27 cellular contexts compared by ENCODE assay signal in genomic region chr20:55200317-55200716, GRCh38.
"Had no signal": no experiment of that assay in that cellular context is flagged by ENCODE, and none has a peak within 500 bp of the region (broad histone marks: within the 10 kb centered on the region; RNA-seq: fewer than 3 reads in every experiment).

No MANE protein-coding gene starts in this region.

- H3K4me1 ChIP-seq: Peyer's patch had no signal

- H3K27ac Mint-ChIP-seq: activated CD4-positive, alpha-beta memory T cell treated with anti-CD3 and anti-CD28 coated beads, Interleukin-2, amount 10 ng/mL, durations not matched to agents 7 days and 5 days; activated CD4-positive, alpha-beta T cell treated with anti-CD3 and anti-CD28 coated beads for 36 hours; activated naive CD4-positive, alpha-beta T cell treated with anti-CD3 and anti-CD28 coated beads for 36 hours; activated naive CD8-positive, alpha-beta T cell; activated T-helper 17 cell treated with anti-CD3 and anti-CD28 coated beads, Interleukin-2, amount 50 U/mL, for 72 hours; brain had no signal

- H3K27me3 ChIP-seq: cardiac muscle cell, Peyer's patch had no signal

- H3K4me1 Mint-ChIP-seq: activated CD4-positive, alpha-beta memory T cell treated with anti-CD3 and anti-CD28 coated beads, Interleukin-2, amount 10 ng/mL, durations not matched to agents 7 days and 5 days; activated CD4-positive, alpha-beta T cell treated with anti-CD3 and anti-CD28 coated beads for 36 hours; activated T-helper 17 cell treated with anti-CD3 and anti-CD28 coated beads, Interleukin-2, amount 50 U/mL, for 72 hours; brain had no signal

- H3K27ac ChIP-seq: cardiac muscle cell, Peyer's patch, VCaP had no signal

- H3K4me3 ChIP-seq: cardiac muscle cell, Peyer's patch had no signal

- FAIRE-seq: astrocyte had no signal

- H3K9me3 ChIP-seq: Peyer's patch had no signal

- H3K36me3 Mint-ChIP-seq: activated naive CD8-positive, alpha-beta T cell; brain had no signal

- H3K27me3 Mint-ChIP-seq: activated CD4-positive, alpha-beta memory T cell treated with anti-CD3 and anti-CD28 coated beads, Interleukin-2, amount 10 ng/mL, durations not matched to agents 7 days and 5 days; activated CD4-positive, alpha-beta T cell treated with anti-CD3 and anti-CD28 coated beads for 36 hours; activated naive CD8-positive, alpha-beta T cell; activated T-helper 17 cell treated with anti-CD3 and anti-CD28 coated beads, Interleukin-2, amount 50 U/mL, for 72 hours had no signal

- H3K36me3 ChIP-seq: cardiac muscle cell, Peyer's patch had no signal

- H3K4me3 Mint-ChIP-seq: activated CD4-positive, alpha-beta memory T cell treated with anti-CD3 and anti-CD28 coated beads, Interleukin-2, amount 10 ng/mL, durations not matched to agents 7 days and 5 days; activated CD4-positive, alpha-beta T cell treated with anti-CD3 and anti-CD28 coated beads for 36 hours; activated naive CD4-positive, alpha-beta T cell treated with anti-CD3 and anti-CD28 coated beads for 36 hours; activated naive CD8-positive, alpha-beta T cell; activated T-helper 17 cell treated with anti-CD3 and anti-CD28 coated beads, Interleukin-2, amount 50 U/mL, for 72 hours; brain had no signal

- DNase-seq: activated CD4-positive, alpha-beta memory T cell treated with anti-CD3 and anti-CD28 coated beads, Interleukin-2, amount 10 ng/mL, durations not matched to agents 7 days and 5 days; activated CD4-positive, alpha-beta T cell treated with anti-CD3 and anti-CD28 coated beads for 36 hours; activated CD4-positive, alpha-beta T cell treated with anti-CD3 and anti-CD28 coated beads, Interleukin-2, amount 50 U/mL, for 1 hour; activated gamma-delta T cell; activated naive CD4-positive, alpha-beta T cell treated with anti-CD3 and anti-CD28 coated beads for 36 hours; activated T-cell treated with anti-CD3 and anti-CD28 coated beads for 4 hours; activated T-cell treated with anti-CD3 and anti-CD28 coated beads, Interleukin-2, amount 50 U/mL, for 48 hours; amygdala; IMR-90; Kasumi-1; KBM-7; NCI-H1092; NCI-H1417; NCI-H1930; NCI-H2171; NCI-H2227 treated with DMSO at 0.1 percent for 48 hours; NCI-H446 treated with DMSO at 0.1 percent for 48 hours; NCI-H526; NCI-H774; Peyer's patch; SHP77 treated with DMSO at 0.1 percent for 48 hours had no signal
